Comparison of ENCODE assay signal across 1 cellular context in genomic region chr22:21641417-21641794, GRCh38.
A peak's percentile ranks its signal among the peaks of the same experiment; 100 is the strongest.
TF ChIP-seq lines count a peak whose summit lies in the region.

No MANE protein-coding gene starts in this region.

TF ChIP-seq in K562, 482 proteins besides CTCF, POLR2A, EP300 and RAD21 (continued from another document):
- TF ChIP-seq ARNT (IDR thresholded peaks at IDR 0.05) (no peak), ZNF778 (CRISPR knock-in tag; IDR thresholded peaks at IDR 0.05) (no peak), KDM5B (IDR thresholded peaks at IDR 0.05; ENCODE audit: insufficient replicate concordance, low read depth, low read length) (peak; percentile 79), ETV5 (CRISPR knock-in tag; IDR thresholded peaks at IDR 0.05; ENCODE audit: low read depth) (no peak), CHD1 (IDR thresholded peaks at IDR 0.05; ENCODE audit: low read length) (peak; percentile 83), MGA (IDR thresholded peaks at IDR 0.05) (no peak), ID3 (CRISPR knock-in tag; IDR thresholded peaks at IDR 0.05) (no peak), ID3 (tag; IDR thresholded peaks at IDR 0.05) (no peak), GATA2 (CRISPR knock-in tag; IDR thresholded peaks at IDR 0.05) (no peak), DDX20 (tag; IDR thresholded peaks at IDR 0.05; ENCODE audit: low read depth) (no peak), BCOR (IDR thresholded peaks at IDR 0.05) (no peak), MCM3 (IDR thresholded peaks at IDR 0.05) (no peak)
